In genomic region chr2:42846932-42847595, GRCh38 we compare ENCODE assay signal across 18 cellular contexts.
"Had no signal": no experiment of that assay in that cellular context is flagged by ENCODE, and none has a peak within 500 bp of the region (broad histone marks: within the 10 kb centered on the region; RNA-seq: fewer than 3 reads in every experiment).

No MANE protein-coding gene starts in this region.

- H3K27ac ChIP-seq: dorsolateral prefrontal cortex, foreskin keratinocyte, left lung, parathyroid adenoma, SK-N-MC, testis, WERI-Rb-1 had no signal

- H3K4me1 ChIP-seq: parathyroid adenoma had no signal

- H3K4me3 ChIP-seq: dorsolateral prefrontal cortex, left lung, SK-N-MC, testis, upper lobe of left lung had no signal

- DNase-seq: activated CD4-positive, alpha-beta T cell treated with anti-CD3 and anti-CD28 coated beads, Interleukin-2, amount 50 U/mL, for 4 hours; activated T-cell treated with anti-CD3 and anti-CD28 coated beads for 4 hours; caudate nucleus; foreskin keratinocyte; glutamatergic neuron; kidney; left lung; mammary epithelial cell; naive thymus-derived CD4-positive, alpha-beta T cell; stimulated activated CD4-positive, alpha-beta T cell treated with anti-CD3 and anti-CD28 coated beads, Interleukin-15, amount 100 ng/mL, for 24 hours; stimulated activated CD4-positive, alpha-beta T cell treated with anti-CD3 and anti-CD28 coated beads, Interleukin-2, amount 100 ng/mL, for 48 hours; stimulated activated naive CD8-positive, alpha-beta T cell treated with anti-CD3 and anti-CD28 coated beads, Interleukin-15, amount 100 ng/mL, for 72 hours; testis; upper lobe of left lung; WERI-Rb-1 had no signal

- H3K36me3 ChIP-seq: left lung, upper lobe of left lung, WERI-Rb-1 had no signal

- H3K27me3 ChIP-seq: dorsolateral prefrontal cortex, foreskin keratinocyte, left lung, testis, upper lobe of left lung had no signal

- H3K9ac ChIP-seq: parathyroid adenoma had no signal

- ATAC-seq: foreskin keratinocyte; left lung; naive thymus-derived CD4-positive, alpha-beta T cell; stimulated activated naive CD8-positive, alpha-beta T cell treated with anti-CD3 and anti-CD28 coated beads, Interleukin-15, amount 100 ng/mL, for 72 hours had no signal

- H3K9me3 ChIP-seq: left lung, testis, upper lobe of left lung had no signal
